8 cellular contexts compared by ENCODE assay signal in the genomic region with DNA sequence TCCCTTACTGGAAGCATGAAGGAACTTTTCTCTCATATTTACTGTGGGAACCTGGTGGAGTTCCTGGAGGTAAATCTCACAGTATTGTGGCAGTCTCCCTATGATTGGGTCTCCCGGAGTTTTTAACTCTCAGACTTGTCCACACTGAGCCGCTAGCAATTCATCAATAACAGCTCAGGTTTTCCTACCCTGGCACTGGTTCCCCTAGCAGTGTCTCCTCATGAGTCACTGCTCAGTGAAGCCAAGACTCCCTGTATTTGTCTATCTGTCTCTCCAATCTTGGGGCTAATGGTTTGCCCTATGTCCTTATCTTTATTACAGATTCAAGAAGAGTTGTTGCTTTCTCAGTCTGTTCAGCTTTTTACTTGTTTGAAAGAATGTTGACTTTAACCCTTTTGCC.
"Had no signal": no experiment of that assay in that cellular context is flagged by ENCODE, and none has a peak within 500 bp of the region (broad histone marks: within the 10 kb centered on the region; RNA-seq: fewer than 3 reads in every experiment).

No MANE protein-coding gene starts in this region.

- ATAC-seq: activated T-cell treated with anti-CD3 and anti-CD28 coated beads, Interleukin-2, amount 50 U/mL, for 72 hours; body of pancreas; effector memory CD8-positive, alpha-beta T cell; stimulated activated naive CD8-positive, alpha-beta T cell treated with anti-CD3 and anti-CD28 coated beads, Interleukin-15, Interleukin-2, amounts not matched to agents 100 U/mL and 50 U/mL, for 24 hours had no signal

- H3K4me1 ChIP-seq: body of pancreas had no signal

- DNase-seq: activated CD4-positive, alpha-beta memory T cell treated with anti-CD3 and anti-CD28 coated beads, Interleukin-2, amount 10 ng/mL, durations not matched to agents 7 days and 5 days; activated T-cell treated with anti-CD3 and anti-CD28 coated beads, Interleukin-2, amount 50 U/mL, for 72 hours; body of pancreas; effector memory CD8-positive, alpha-beta T cell; stimulated activated CD4-positive, alpha-beta T cell treated with anti-CD3 and anti-CD28 coated beads, Interleukin-4, amount 100 ng/mL, for 1 hour; stimulated activated CD8-positive, alpha-beta memory T cell treated with anti-CD3 and anti-CD28 coated beads, Interleukin-4, amount 100 ng/mL, for 48 hours; stimulated activated naive CD8-positive, alpha-beta T cell treated with anti-CD3 and anti-CD28 coated beads, Interleukin-15, Interleukin-2, amounts not matched to agents 100 U/mL and 50 U/mL, for 24 hours; SW 1271 had no signal

- H3K4me3 ChIP-seq: body of pancreas had no signal

- H3K9me3 ChIP-seq: body of pancreas had no signal

- H3K27ac ChIP-seq: body of pancreas had no signal

- H3K27me3 ChIP-seq: body of pancreas had no signal
